In the genomic region with DNA sequence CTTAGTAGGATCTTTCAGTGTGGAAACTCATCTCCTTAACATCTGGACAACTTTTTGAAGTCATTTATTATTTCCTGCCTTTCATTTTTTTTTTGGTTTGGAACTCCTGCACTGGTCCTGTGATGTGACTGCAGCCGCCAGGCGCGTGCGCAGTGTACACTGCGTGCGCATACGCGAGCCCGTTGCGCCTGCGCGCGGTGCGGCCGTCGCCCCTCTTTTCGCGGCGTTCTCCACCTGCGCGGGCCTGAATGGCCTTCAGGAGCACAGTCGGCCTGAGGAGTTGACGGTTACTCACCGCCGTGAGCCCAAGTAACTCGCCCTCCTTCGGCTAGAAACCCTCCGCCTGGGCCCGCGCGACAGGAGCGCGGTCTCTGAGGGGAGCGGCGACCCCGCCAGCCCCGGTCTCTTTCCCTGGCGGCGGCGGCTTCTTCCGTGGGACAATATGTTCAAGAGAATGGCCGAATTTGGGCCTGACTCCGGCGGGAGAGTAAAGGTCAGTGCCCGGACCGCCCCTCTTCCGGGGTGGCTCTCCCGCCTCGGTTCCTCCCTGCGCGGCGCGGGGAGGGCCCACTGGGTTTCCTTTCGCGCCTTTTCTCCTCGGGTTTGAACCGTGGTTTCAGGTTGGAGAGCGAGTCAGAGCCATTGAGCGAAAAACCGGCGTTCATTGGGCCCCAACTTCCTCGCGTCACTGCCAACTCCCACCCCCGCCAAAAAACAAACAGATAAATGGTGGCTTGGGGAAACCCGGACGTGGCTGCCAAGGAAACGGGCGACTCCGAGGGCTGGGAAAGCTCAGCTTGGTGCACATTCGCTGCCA, we compare ENCODE assay signal across 8 cellular contexts. TPM values are rescaled to one million over a fixed set of nuclear protein-coding genes. Genes with fewer than 3 reads are reported as not detected.
DNase-seq lines count a peak whose midpoint lies in the region; TF ChIP-seq lines count a peak whose summit lies in the region.

Gene YEATS4 (plus strand): TSS at position 213 of the 817 bp plus-strand sequence. CDS start 230 bp downstream, at position 443.

- DNase-seq in EH (ENCODE audit: low read depth) = peak; percentile 90
- peak; percentile 90 for DNase-seq in H4 (ENCODE audit: low spot score)
- peak; percentile 98 for DNase-seq in LoVo (ENCODE audit: low spot score)
- peak; percentile 79 for DNase-seq in activated effector memory CD4-positive, alpha-beta T cell treated with Interleukin-2 at 50 U/mL for 16 hours
- DNase-seq in fibroblast of the conjunctiva (ENCODE audit: low read depth) = peak; percentile 74
- peak; percentile 93 for DNase-seq in stomach

- peak within 1 kb of the TSS; percentile 96 for H2AFZ ChIP-seq in neural cell (ENCODE audit: low read depth, low read length)

- peak within 1 kb of the TSS; percentile 86 for H3K4me3 ChIP-seq in neural cell (ENCODE audit: low read length)
- peak within 1 kb of the TSS; percentile 79 to 92 (median 82) for H3K4me3 ChIP-seq in stomach

- TF ChIP-seq CTCF in neural cell (IDR thresholded peaks at IDR 0.05; ENCODE audit: poor library complexity, severe bottlenecking) (no peak), stomach (IDR thresholded peaks at IDR 0.05) (no peak)

- peaks cover 9 to 36% (median 23%) of the 10 kb centered on the region in 4 donors for H3K4me1 ChIP-seq in stomach

- WGBS in stomach, 5 donors = 0 to 1% (median 0%) methylated on average over 62 to 70 of the region's 70 CpGs

- H3K9me3 ChIP-seq in neural cell (ENCODE audit: low read length) (no peaks in the 10 kb centered on the region), stomach (no peaks in the 10 kb centered on the region)

- H3K9me2 ChIP-seq in neural cell (ENCODE audit: insufficient read depth, low read length) = no peaks in the 10 kb centered on the region

- TF ChIP-seq POLR2A in Raji (IDR thresholded peaks at IDR 0.05; ENCODE audit: insufficient read depth, low read depth, low read length) = peak; percentile 88
- peak in 1 of 4 donors; percentile 42 for TF ChIP-seq POLR2A in stomach (IDR thresholded peaks at IDR 0.05)

- TF ChIP-seq EP300 in neural cell (conservative IDR thresholded peaks at IDR 0.05; ENCODE audit: poor library complexity, severe bottlenecking) (no peak), stomach (IDR thresholded peaks at IDR 0.05) (no peak)

- peak within 1 kb of the TSS; percentile 32 for H3K4me2 ChIP-seq in neural cell (ENCODE audit: low read length)

- H4K20me1 ChIP-seq in neural cell (ENCODE audit: insufficient read depth) = no peaks in the 10 kb centered on the region

- peak; percentile 16 for TF ChIP-seq RAD21 in neural cell (conservative IDR thresholded peaks at IDR 0.05)

- intact Hi-C loops in stomach (cut with DNase I; ENCODE audit: low total_unique reads) = no loop called here

- H3K79me2 ChIP-seq in neural cell (replicated peaks; ENCODE audit: insufficient read depth, low read length) = peaks cover 21% of the 10 kb centered on the region

- H3F3A ChIP-seq in neural cell (ENCODE audit: insufficient read depth, low read length, poor library complexity, severe bottlenecking) = peaks cover 5% of the 10 kb centered on the region

- H3K36me3 ChIP-seq in neural cell (ENCODE audit: insufficient read depth, low read length) = no peaks in the 10 kb centered on the region
- H3K36me3 ChIP-seq in stomach = peaks cover 0 to 12% (median 0%) of the 10 kb centered on the region in 4 donors

- peak within 1 kb of the TSS; percentile 84 for H3K9ac ChIP-seq in neural cell (ENCODE audit: low read length)

- H3K27ac ChIP-seq in neural cell (ENCODE audit: low read length) (peak within 1 kb of the TSS; percentile 82), stomach (peak within 1 kb of the TSS; percentile 98 to 100 (median 99))

- H3K27me3 ChIP-seq in neural cell (ENCODE audit: insufficient read depth, low read depth, low read length) = no peaks in the 10 kb centered on the region
- H3K27me3 ChIP-seq in stomach = no peaks in the 10 kb centered on the region

TF ChIP-seq in neural cell, 6 proteins besides CTCF, POLR2A, EP300 and RAD21:
- no peak for TF ChIP-seq EZH2 (IDR thresholded peaks at IDR 0.05; ENCODE audit: borderline replicate concordance, insufficient read depth, low read length, poor library complexity, severe bottlenecking)
- TF ChIP-seq REST (IDR thresholded peaks at IDR 0.05; ENCODE audit: borderline replicate concordance) = peak; percentile 68
- TF ChIP-seq MXI1 (conservative IDR thresholded peaks at IDR 0.05; ENCODE audit: poor library complexity, severe bottlenecking) = peak; percentile 95
- no peak for TF ChIP-seq TAF1 (IDR thresholded peaks at IDR 0.05; ENCODE audit: low read depth)
- TF ChIP-seq SMC3 (conservative IDR thresholded peaks at IDR 0.05; ENCODE audit: poor library complexity) = peak; percentile 32
- TF ChIP-seq POLR2AphosphoS5 (IDR thresholded peaks at IDR 0.05) = peak; percentile 92

RNA-seq across cellular contexts. Expression of gene YEATS4, which starts in this region (rescaled TPM):
- 33.1 and 57.2 TPM in 2 replicates for total RNA-seq in H4 (2014; rRNA removed; shearing (Covaris generic))
- polyA plus RNA-seq in neural cell (140 and 227 TPM in 2 replicates), stomach (10 to 100 TPM; 12.2 to 22.3 (median 12.5) TPM)
- 51.9 and 101 TPM in 2 replicates for polyA minus RNA-seq in neural cell
- total RNA-seq in stomach = 10 to 100 TPM in 4 of 5 donors, not detected in 1; 10.3 to 26.8 (median 20.7) TPM

Comparison
In these comparisons a context has a peak if more than half of its experiments do, and no peak if none do; other contexts are left out.
1. Peak in every context shown above with its lines: DNase-seq, H3K4me3 ChIP-seq and H3K27ac ChIP-seq.